In genomic region chr2:102041351-102041750, GRCh38 we compare ENCODE assay signal across 15 cellular contexts. TPM values are rescaled to one million over a fixed set of nuclear protein-coding genes. Genes with fewer than 3 reads are reported as not detected.
A peak's percentile ranks its signal among the peaks of the same experiment; 100 is the strongest.
DNase-seq lines count a peak whose midpoint lies in the region; ATAC-seq, FAIRE-seq and TF ChIP-seq lines count a peak whose summit lies in the region.
"Had no signal": no experiment of that assay in that cellular context is flagged by ENCODE, and none has a peak within 500 bp of the region (broad histone marks: within the 10 kb centered on the region; RNA-seq: fewer than 3 reads in every experiment).

No MANE protein-coding gene starts in this region.

- H3K27ac ChIP-seq in K562 (ENCODE audit: extremely low read depth, low read depth, low read length): no peak overlapping the region
- no peak overlapping the region for H3K27ac ChIP-seq in MM.1S (ENCODE audit: low read length)
- H3K27ac ChIP-seq: thoracic aorta had no signal

- H3K27me3 ChIP-seq in K562 (ENCODE audit: control insufficient read depth in 2 of 2, insufficient read depth in 2 of 2, low read length in 2 of 2): peaks cover 0 to 4% of the 10 kb centered on the region in 2 experiments; a peak in 2 of 5 replicates
- no peaks in the 10 kb centered on the region for H3K27me3 ChIP-seq in MM.1S (replicated peaks; ENCODE audit: insufficient read depth, low read length)

- H3K9me3 ChIP-seq in K562 (replicated peaks; ENCODE audit: control insufficient read depth, insufficient read depth, low read depth, low read length): no peaks in the 10 kb centered on the region
- H3K9me3 ChIP-seq in MM.1S (replicated peaks; ENCODE audit: insufficient read depth, low read length): no peaks in the 10 kb centered on the region
- H3K9me3 ChIP-seq: thoracic aorta had no signal

- H4K20me1 ChIP-seq in K562 (replicated peaks; ENCODE audit: control insufficient read depth, insufficient read depth, low read length): no peaks in the 10 kb centered on the region
- no peaks in the 10 kb centered on the region for H4K20me1 ChIP-seq in MM.1S (ENCODE audit: insufficient read depth, low read length)
- H4K20me1 ChIP-seq: BLaER1 treated with 17β-estradiol and CSF1 and Interleukin-3, amounts not matched to agents 10 nM and 100 nM had no signal

- H3K36me3 ChIP-seq in K562 (ENCODE audit: control insufficient read depth, insufficient read depth, low read length) (no peaks in the 10 kb centered on the region), MM.1S (replicated peaks; ENCODE audit: insufficient read depth, low read length) (no peaks in the 10 kb centered on the region)
- H3K36me3 ChIP-seq: BLaER1 treated with 17β-estradiol and CSF1 and Interleukin-3, amounts not matched to agents 10 nM and 100 nM; thoracic aorta had no signal

- no peak for TF ChIP-seq RAD21 in K562 (CRISPR knock-in tag; conservative IDR thresholded peaks at IDR 0.05 in 1 of 2, IDR thresholded peaks at IDR 0.05 in 1 of 2)

- BruUV-seq in K562 (replicated peaks; lab: Mats Ljungman, UMichigan): no TSS peak

- H3K79me2 ChIP-seq in K562 (ENCODE audit: control insufficient read depth, insufficient read depth, low read length): no peaks in the 10 kb centered on the region
- H3K79me2 ChIP-seq in MM.1S (ENCODE audit: low read length): no peaks in the 10 kb centered on the region

- no peak for ATAC-seq in K562

- in situ Hi-C loops in K562 (cut with MboI): no loop called here

- H3K9me2 ChIP-seq in MM.1S (replicated peaks; ENCODE audit: insufficient read depth, low read length): no peaks in the 10 kb centered on the region

- peak; percentile 61 for FAIRE-seq in K562 (lab: Jason Lieb, UNC)

- no peak for TF ChIP-seq EP300 in K562 (IDR thresholded peaks at IDR 0.05; ENCODE audit: low read length)

- no peaks in the 10 kb centered on the region for H3K9me1 ChIP-seq in K562 (ENCODE audit: control insufficient read depth, insufficient read depth, low read length)

- H3K4me1 ChIP-seq in K562 (replicated peaks in 1 of 2; ENCODE audit: control insufficient read depth in 2 of 2, insufficient read depth in 2 of 2, low read length in 2 of 2) (no peaks in the 10 kb centered on the region), MM.1S (ENCODE audit: low read length) (no peaks in the 10 kb centered on the region)

- H3K9ac ChIP-seq in K562 (ENCODE audit: insufficient read depth in 1 of 2, low read depth in 2 of 2, low read length in 2 of 2) (no peak overlapping the region), MM.1S (ENCODE audit: low read length) (no peak overlapping the region)
- H3K9ac ChIP-seq: BLaER1 treated with 17β-estradiol and CSF1 and Interleukin-3, amounts not matched to agents 10 nM and 100 nM had no signal

- no peaks in the 10 kb centered on the region for H3F3A ChIP-seq in MM.1S (ENCODE audit: insufficient read depth, low read length)

- H3K4me2 ChIP-seq in K562 (ENCODE audit: insufficient read depth, low read length) (no peak overlapping the region), MM.1S (ENCODE audit: low read depth, low read length) (no peak overlapping the region)

- H2AFZ ChIP-seq in K562 (ENCODE audit: low read depth, low read length) (no peak overlapping the region), MM.1S (ENCODE audit: low read length) (no peak overlapping the region)

- H3K4me3 ChIP-seq in K562 (no peak overlapping the region), MM.1S (ENCODE audit: low read length) (no peak overlapping the region)
- H3K4me3 ChIP-seq: BLaER1 treated with 17β-estradiol and CSF1 and Interleukin-3, amounts not matched to agents 10 nM and 100 nM; thoracic aorta had no signal

- TF ChIP-seq POLR2A in K562 (conservative IDR thresholded peaks at IDR 0.05): no peak

- POLR2A ChIA-PET in K562 (lab: Yijun Ruan, JAX): interaction anchor here (0.6 kb wide), 1 partner anchor 12 kb away, joined by 3 read pairs; no protein-coding TSS in a partner anchor

- peak; percentile 73 for DNase-seq in EH (ENCODE audit: low read depth)
- DNase-seq in K562 (ENCODE audit: extremely low read depth in 1 of 4, low spot score in 3 of 4): no peak
- DNase-seq in kidney glomerular epithelial cell (lab: John Stamatoyannopoulos, UW): peak; percentile 28
- peak; percentile 90 for DNase-seq in renal cortical epithelial cell (ENCODE audit: low read depth)
- DNase-seq in MM.1S: no peak
- no peak for DNase-seq in NCI-H774 (lab: John Stamatoyannopoulos, UW)
- no peak for DNase-seq in H4 (ENCODE audit: low spot score)
- DNase-seq in cortex of kidney (lab: John Stamatoyannopoulos, UW): no peak
- DNase-seq: activated CD4-positive, CD25-positive, alpha-beta regulatory T cell; NCI-H1694 treated with DMSO at 0.1 percent for 48 hours; NCI-H510A treated with DMSO at 0.1 percent for 48 hours; occipital lobe had no signal

- intact Hi-C loops in K562 (cut with micrococcal nuclease): no loop called here

- 0% methylated on average over 2 of the region's 2 CpGs for WGBS in K562 (ENCODE audit: insufficient coverage, low coverage, missing lambda C conversion rate)

- TF ChIP-seq CTCF in K562 (IDR thresholded peaks at IDR 0.05 in 2 of 3, conservative IDR thresholded peaks at IDR 0.05 in 1 of 3; ENCODE audit: insufficient read depth in 2 of 3, low read depth in 1 of 3, low read length in 3 of 3) (no peak), MM.1S (IDR thresholded peaks at IDR 0.05; ENCODE audit: low read length) (no peak)

- CTCF ChIA-PET in K562 (lab: Yijun Ruan, JAX; ENCODE audit: low intra/inter-chr PET ratio): interaction anchor here (0.7 kb wide), 1 partner anchor 11 kb away, joined by 5 read pairs; no protein-coding TSS in a partner anchor

TF ChIP-seq in K562, 482 proteins besides CTCF, POLR2A, EP300 and RAD21:
- TF ChIP-seq, protein P1, sequence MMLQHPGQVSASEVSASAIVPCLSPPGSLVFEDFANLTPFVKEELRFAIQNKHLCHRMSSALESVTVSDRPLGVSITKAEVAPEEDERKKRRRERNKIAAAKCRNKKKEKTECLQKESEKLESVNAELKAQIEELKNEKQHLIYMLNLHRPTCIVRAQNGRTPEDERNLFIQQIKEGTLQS (IDR thresholded peaks at IDR 0.05): peak; percentile 72
- TF ChIP-seq, protein P1 (CRISPR knock-in tag; conservative IDR thresholded peaks at IDR 0.05): no peak
- TF ChIP-seq ZNF280B (CRISPR knock-in tag; IDR thresholded peaks at IDR 0.05) (no peak), FOXM1 (IDR thresholded peaks at IDR 0.05; ENCODE audit: low read depth) (no peak), FOXM1 (CRISPR knock-in tag; IDR thresholded peaks at IDR 0.05; ENCODE audit: low read depth) (no peak), POLR2H (tag; IDR thresholded peaks at IDR 0.05; ENCODE audit: low read depth) (no peak), ATF7 (IDR thresholded peaks at IDR 0.05) (peak; percentile 21; the same call in 1 of the 2 replicates), JUND (IDR thresholded peaks at IDR 0.05; ENCODE audit: borderline replicate concordance, low read depth, low read length) (peak; percentile 38; the same call in 1 of the 2 replicates), JUND (tag; IDR thresholded peaks at IDR 0.05; ENCODE audit: borderline replicate concordance, low read depth, low read length) (0 out of 3 replicates have a peak, but pooled peaks have one; percentile 37)

RNA-seq across cellular contexts. Expression of gene IL1R2, which starts 49.6 kb away (rescaled TPM):
- not detected in 2 replicates for total RNA-seq in K562 (2011; cell fraction: chromatin; rRNA removed; ENCODE audit: low replicate concordance)
- not detected in 2 replicates for total RNA-seq in K562 (2011; cell fraction: nucleolus; rRNA removed)
- total RNA-seq in K562 (2011; cell fraction: nucleoplasm; rRNA removed): not detected in 2 replicates
- 0.24 TPM in 1 of 2 replicates, not detected in the other for total RNA-seq in K562 (2014; rRNA removed)
- not detected in 2 replicates for total RNA-seq in K562 (2014; rRNA removed; fragmentation: Illumina TruSeq; extraction: Trizol)
- total RNA-seq in K562 (2015; rRNA removed; fragmentation: Illumina TruSeq; extraction: Trizol): not detected in 2 replicates
- total RNA-seq in K562 (2021): 0.13 TPM in 1 of 2 replicates, not detected in the other
- not detected in 2 replicates for polyA plus RNA-seq in K562 (2011; rRNA removed)
- polyA plus RNA-seq in K562 (2011; cell fraction: cytosol; rRNA removed): not detected in 2 replicates
- not detected in 2 replicates for polyA plus RNA-seq in K562 (2011; cell fraction: nucleus; rRNA removed)
- polyA plus RNA-seq in K562 (2012): 0.12 TPM in 1 of 2 replicates, not detected in the other
- polyA plus RNA-seq in K562 (2014; fragmentation: Illumina TruSeq; extraction: Trizol): not detected in 2 replicates
- under 1 TPM in 1 of 2 experiments, not detected in 1; 0.13 TPM for polyA plus RNA-seq in K562 (2014; fragmentation: Nextera tagmentation; extraction: Ambion mirVana)
- polyA plus RNA-seq in K562 (2014; rRNA removed): not detected in 2 replicates
- not detected in 2 replicates for polyA minus RNA-seq in K562 (2011; rRNA and poly(A)+ RNA removed)
- not detected in 2 replicates for polyA minus RNA-seq in K562 (2011; cell fraction: cytosol; rRNA and poly(A)+ RNA removed)
- polyA minus RNA-seq in K562 (2011; cell fraction: nucleus; rRNA and poly(A)+ RNA removed): not detected in 2 replicates
- 0.89 and 23.4 TPM in 2 replicates for total RNA-seq in renal cortical epithelial cell
- 0.70 and 3.3 TPM in 2 replicates for total RNA-seq in H4 (2014; rRNA removed; shearing (Covaris generic))
- total RNA-seq: Daoy, occipital lobe had no signal

Comparison
In these comparisons a context has a peak if more than half of its experiments do, and no peak if none do; other contexts are left out.
1. DNase-seq: peak in EH (single experiment), kidney glomerular epithelial cell (single experiment) and renal cortical epithelial cell (single experiment); none in K562 (0 of 4), MM.1S (single experiment), NCI-H774 (single experiment), H4 (single experiment) and cortex of kidney (single experiment).